In the genomic region with DNA sequence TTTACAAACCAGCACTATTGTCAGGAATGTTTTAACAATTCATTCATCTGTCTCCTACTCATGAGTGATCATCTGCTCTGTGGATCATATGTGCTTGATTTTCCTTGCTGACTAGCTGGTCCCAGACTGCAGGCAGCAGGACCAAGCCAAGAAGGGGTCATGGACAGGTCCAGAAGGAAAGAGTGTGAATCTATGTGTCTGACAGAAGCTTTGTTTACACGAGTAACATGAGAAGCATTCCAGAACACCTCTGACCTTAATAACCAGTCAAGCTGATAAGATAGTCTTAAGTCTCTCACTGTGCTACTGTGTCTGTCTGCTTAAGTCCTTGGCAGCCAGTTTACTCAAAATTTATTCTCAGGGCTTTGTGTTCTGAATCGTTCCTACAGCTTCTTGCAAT, we compare ENCODE assay signal across 1 cellular context.
TF ChIP-seq lines count a peak whose summit lies in the region.

No MANE protein-coding gene starts in this region.

TF ChIP-seq in SK-N-SH, 30 proteins besides CTCF, POLR2A, EP300 and RAD21 (continued from another document):
- no peak for TF ChIP-seq REST (IDR thresholded peaks at IDR 0.05; ENCODE audit: low read depth, low read length)
- no peak for TF ChIP-seq GABPA (IDR thresholded peaks at IDR 0.05; ENCODE audit: low read depth)
- TF ChIP-seq, protein P1, sequence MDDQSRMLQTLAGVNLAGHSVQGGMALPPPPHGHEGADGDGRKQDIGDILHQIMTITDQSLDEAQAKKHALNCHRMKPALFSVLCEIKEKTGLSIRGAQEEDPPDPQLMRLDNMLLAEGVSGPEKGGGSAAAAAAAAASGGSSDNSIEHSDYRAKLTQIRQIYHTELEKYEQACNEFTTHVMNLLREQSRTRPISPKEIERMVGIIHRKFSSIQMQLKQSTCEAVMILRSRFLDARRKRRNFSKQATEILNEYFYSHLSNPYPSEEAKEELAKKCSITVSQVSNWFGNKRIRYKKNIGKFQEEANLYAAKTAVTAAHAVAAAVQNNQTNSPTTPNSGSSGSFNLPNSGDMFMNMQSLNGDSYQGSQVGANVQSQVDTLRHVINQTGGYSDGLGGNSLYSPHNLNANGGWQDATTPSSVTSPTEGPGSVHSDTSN (IDR thresholded peaks at IDR 0.05): no peak
- no peak for TF ChIP-seq NFIC (IDR thresholded peaks at IDR 0.05; ENCODE audit: borderline replicate concordance)
- no peak for TF ChIP-seq MAX (IDR thresholded peaks at IDR 0.05; ENCODE audit: low read depth)
- no peak for TF ChIP-seq MXI1 (IDR thresholded peaks at IDR 0.05; ENCODE audit: low read depth, low read length)
